Comparison of ENCODE assay signal across 9 cellular contexts in the genomic region with DNA sequence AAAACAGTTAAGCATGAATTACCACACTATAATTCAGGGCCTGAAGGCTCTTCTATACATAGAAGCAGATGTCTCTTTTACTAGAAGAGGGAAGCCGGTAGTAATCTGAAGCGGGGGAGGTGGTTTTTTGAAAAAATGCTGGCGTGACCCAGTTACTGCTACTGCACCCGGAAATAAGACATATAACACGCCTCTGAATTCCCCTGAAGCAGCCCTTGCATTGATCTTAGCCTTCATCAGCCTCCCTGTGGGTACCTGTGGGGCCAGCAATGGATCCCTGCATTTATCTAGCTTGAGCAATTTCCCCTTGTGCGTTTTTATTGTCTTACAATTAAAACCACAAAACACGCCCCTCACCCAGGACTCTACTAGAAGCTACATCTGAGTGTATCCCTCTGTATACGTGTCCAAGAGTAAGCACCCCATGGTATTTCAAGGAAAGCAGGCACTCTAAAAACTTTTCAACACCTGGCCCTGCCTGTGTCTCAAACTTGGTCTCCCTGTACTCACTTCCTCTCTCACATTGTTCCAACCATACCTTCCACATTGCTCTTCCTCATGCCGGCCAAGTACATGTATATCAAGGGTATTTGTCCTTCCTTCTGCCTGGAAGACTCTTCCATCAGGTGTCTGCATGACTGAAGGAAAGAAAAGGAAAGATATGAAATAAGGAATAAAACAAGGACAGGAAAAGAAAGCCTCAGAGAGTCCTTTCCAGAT.
DNase-seq lines count a peak whose midpoint lies in the region; ATAC-seq and TF ChIP-seq lines count a peak whose summit lies in the region.
"Had no signal": no experiment of that assay in that cellular context is flagged by ENCODE, and none has a peak within 500 bp of the region (broad histone marks: within the 10 kb centered on the region; RNA-seq: fewer than 3 reads in every experiment).

No MANE protein-coding gene starts in this region.

- peak overlapping the region; percentile 87 for H3K27ac Mint-ChIP-seq in Calu3 (ENCODE audit: unreplicated experiment)
- H3K27ac Mint-ChIP-seq in WTC11 = no peak overlapping the region

- H3K27me3 Mint-ChIP-seq in Calu3 (ENCODE audit: unreplicated experiment) (no peaks in the 10 kb centered on the region), WTC11 (ENCODE audit: low read depth) (no peaks in the 10 kb centered on the region; the same call in 1 of the 2 replicates)

- DNase-seq in Calu3 (peak; percentile 53), NCI-H2227 treated with DMSO at 0.1 percent for 48 hours (lab: John Stamatoyannopoulos, UW) (peak; percentile 12), renal cortical epithelial cell (ENCODE audit: low read depth) (peak; percentile 54), NCI-H446 (lab: John Stamatoyannopoulos, UW) (no peak), HCEC 1CT (no peak), WTC11 (ENCODE audit: low spot score) (no peak), Right ventricle myocardium superior (no peak)
- peak; percentile 25 for DNase-seq in activated T-cell treated with anti-CD3 and anti-CD28 coated beads, Interleukin-2, amount 50 U/mL, for 1 hour
- DNase-seq: BE2C had no signal

- no TSS peak for BruUV-seq in Calu3 (replicated peaks; lab: Mats Ljungman, UMichigan)

- no peaks in the 10 kb centered on the region for H3K36me3 Mint-ChIP-seq in Calu3 (ENCODE audit: insufficient read depth, unreplicated experiment)
- H3K36me3 Mint-ChIP-seq in WTC11 = peaks cover 9% of the 10 kb centered on the region; the same call in 1 of the 2 replicates

- CTCF ChIA-PET in Calu3 (lab: Charles Lee) = no interaction called here
- CTCF ChIA-PET in WTC11 (lab: Charles Lee) = no interaction called here

- H3K4me1 Mint-ChIP-seq in Calu3 (ENCODE audit: low read depth, unreplicated experiment) (peaks cover 14% of the 10 kb centered on the region), WTC11 (no peaks in the 10 kb centered on the region)

- TF ChIP-seq CTCF in Calu3 (IDR thresholded peaks at IDR 0.05; ENCODE audit: unreplicated experiment) = no peak
- no peak for TF ChIP-seq CTCF in WTC11 (IDR thresholded peaks at IDR 0.05)

- ATAC-seq in WTC11 (no peak), Right ventricle myocardium superior (ENCODE audit: poor library complexity) (no peak)

- intact Hi-C loops in Calu3 (cut with micrococcal nuclease; ENCODE audit: unreplicated experiment) (no loop called here), Right ventricle myocardium superior (cut with DNase I) (no loop called here)

- H3K9me3 Mint-ChIP-seq in Calu3 (ENCODE audit: low read depth, unreplicated experiment) (peaks cover 3% of the 10 kb centered on the region), WTC11 (peaks cover 14% of the 10 kb centered on the region)

- POLR2A ChIA-PET in WTC11 (lab: Charles Lee) = interaction anchor here (0.6 kb wide), 1 partner anchor 14 kb away, joined by 3 read pairs; no protein-coding TSS in a partner anchor

- H3K4me3 Mint-ChIP-seq in Calu3 (ENCODE audit: low read depth, unreplicated experiment) (no peak overlapping the region), WTC11 (no peak overlapping the region)

TF ChIP-seq in WTC11, 78 proteins besides CTCF, POLR2A, EP300 and RAD21:
- TF ChIP-seq, protein P1, sequence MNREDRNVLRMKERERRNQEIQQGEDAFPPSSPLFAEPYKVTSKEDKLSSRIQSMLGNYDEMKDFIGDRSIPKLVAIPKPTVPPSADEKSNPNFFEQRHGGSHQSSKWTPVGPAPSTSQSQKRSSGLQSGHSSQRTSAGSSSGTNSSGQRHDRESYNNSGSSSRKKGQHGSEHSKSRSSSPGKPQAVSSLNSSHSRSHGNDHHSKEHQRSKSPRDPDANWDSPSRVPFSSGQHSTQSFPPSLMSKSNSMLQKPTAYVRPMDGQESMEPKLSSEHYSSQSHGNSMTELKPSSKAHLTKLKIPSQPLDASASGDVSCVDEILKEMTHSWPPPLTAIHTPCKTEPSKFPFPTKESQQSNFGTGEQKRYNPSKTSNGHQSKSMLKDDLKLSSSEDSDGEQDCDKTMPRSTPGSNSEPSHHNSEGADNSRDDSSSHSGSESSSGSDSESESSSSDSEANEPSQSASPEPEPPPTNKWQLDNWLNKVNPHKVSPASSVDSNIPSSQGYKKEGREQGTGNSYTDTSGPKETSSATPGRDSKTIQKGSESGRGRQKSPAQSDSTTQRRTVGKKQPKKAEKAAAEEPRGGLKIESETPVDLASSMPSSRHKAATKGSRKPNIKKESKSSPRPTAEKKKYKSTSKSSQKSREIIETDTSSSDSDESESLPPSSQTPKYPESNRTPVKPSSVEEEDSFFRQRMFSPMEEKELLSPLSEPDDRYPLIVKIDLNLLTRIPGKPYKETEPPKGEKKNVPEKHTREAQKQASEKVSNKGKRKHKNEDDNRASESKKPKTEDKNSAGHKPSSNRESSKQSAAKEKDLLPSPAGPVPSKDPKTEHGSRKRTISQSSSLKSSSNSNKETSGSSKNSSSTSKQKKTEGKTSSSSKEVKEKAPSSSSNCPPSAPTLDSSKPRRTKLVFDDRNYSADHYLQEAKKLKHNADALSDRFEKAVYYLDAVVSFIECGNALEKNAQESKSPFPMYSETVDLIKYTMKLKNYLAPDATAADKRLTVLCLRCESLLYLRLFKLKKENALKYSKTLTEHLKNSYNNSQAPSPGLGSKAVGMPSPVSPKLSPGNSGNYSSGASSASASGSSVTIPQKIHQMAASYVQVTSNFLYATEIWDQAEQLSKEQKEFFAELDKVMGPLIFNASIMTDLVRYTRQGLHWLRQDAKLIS (CRISPR knock-in tag; IDR thresholded peaks at IDR 0.05; ENCODE audit: borderline replicate concordance) = no peak
- TF ChIP-seq, protein P2, sequence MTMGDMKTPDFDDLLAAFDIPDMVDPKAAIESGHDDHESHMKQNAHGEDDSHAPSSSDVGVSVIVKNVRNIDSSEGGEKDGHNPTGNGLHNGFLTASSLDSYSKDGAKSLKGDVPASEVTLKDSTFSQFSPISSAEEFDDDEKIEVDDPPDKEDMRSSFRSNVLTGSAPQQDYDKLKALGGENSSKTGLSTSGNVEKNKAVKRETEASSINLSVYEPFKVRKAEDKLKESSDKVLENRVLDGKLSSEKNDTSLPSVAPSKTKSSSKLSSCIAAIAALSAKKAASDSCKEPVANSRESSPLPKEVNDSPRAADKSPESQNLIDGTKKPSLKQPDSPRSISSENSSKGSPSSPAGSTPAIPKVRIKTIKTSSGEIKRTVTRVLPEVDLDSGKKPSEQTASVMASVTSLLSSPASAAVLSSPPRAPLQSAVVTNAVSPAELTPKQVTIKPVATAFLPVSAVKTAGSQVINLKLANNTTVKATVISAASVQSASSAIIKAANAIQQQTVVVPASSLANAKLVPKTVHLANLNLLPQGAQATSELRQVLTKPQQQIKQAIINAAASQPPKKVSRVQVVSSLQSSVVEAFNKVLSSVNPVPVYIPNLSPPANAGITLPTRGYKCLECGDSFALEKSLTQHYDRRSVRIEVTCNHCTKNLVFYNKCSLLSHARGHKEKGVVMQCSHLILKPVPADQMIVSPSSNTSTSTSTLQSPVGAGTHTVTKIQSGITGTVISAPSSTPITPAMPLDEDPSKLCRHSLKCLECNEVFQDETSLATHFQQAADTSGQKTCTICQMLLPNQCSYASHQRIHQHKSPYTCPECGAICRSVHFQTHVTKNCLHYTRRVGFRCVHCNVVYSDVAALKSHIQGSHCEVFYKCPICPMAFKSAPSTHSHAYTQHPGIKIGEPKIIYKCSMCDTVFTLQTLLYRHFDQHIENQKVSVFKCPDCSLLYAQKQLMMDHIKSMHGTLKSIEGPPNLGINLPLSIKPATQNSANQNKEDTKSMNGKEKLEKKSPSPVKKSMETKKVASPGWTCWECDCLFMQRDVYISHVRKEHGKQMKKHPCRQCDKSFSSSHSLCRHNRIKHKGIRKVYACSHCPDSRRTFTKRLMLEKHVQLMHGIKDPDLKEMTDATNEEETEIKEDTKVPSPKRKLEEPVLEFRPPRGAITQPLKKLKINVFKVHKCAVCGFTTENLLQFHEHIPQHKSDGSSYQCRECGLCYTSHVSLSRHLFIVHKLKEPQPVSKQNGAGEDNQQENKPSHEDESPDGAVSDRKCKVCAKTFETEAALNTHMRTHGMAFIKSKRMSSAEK (CRISPR knock-in tag; IDR thresholded peaks at IDR 0.05; ENCODE audit: borderline replicate concordance) = no peak
- TF ChIP-seq, protein P3, sequence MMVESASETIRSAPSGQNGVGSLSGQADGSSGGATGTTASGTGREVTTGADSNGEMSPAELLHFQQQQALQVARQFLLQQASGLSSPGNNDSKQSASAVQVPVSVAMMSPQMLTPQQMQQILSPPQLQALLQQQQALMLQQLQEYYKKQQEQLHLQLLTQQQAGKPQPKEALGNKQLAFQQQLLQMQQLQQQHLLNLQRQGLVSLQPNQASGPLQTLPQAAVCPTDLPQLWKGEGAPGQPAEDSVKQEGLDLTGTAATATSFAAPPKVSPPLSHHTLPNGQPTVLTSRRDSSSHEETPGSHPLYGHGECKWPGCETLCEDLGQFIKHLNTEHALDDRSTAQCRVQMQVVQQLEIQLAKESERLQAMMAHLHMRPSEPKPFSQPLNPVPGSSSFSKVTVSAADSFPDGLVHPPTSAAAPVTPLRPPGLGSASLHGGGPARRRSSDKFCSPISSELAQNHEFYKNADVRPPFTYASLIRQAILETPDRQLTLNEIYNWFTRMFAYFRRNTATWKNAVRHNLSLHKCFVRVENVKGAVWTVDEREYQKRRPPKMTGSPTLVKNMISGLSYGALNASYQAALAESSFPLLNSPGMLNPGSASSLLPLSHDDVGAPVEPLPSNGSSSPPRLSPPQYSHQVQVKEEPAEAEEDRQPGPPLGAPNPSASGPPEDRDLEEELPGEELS (CRISPR knock-in tag; IDR thresholded peaks at IDR 0.05) = no peak
- TF ChIP-seq ELF4 (CRISPR knock-in tag; IDR thresholded peaks at IDR 0.05; ENCODE audit: low read depth) (no peak), SMAD3 (CRISPR knock-in tag; IDR thresholded peaks at IDR 0.05; ENCODE audit: borderline replicate concordance) (no peak), ZNF121 (CRISPR knock-in tag; IDR thresholded peaks at IDR 0.05) (no peak)
- TF ChIP-seq, protein P4, sequence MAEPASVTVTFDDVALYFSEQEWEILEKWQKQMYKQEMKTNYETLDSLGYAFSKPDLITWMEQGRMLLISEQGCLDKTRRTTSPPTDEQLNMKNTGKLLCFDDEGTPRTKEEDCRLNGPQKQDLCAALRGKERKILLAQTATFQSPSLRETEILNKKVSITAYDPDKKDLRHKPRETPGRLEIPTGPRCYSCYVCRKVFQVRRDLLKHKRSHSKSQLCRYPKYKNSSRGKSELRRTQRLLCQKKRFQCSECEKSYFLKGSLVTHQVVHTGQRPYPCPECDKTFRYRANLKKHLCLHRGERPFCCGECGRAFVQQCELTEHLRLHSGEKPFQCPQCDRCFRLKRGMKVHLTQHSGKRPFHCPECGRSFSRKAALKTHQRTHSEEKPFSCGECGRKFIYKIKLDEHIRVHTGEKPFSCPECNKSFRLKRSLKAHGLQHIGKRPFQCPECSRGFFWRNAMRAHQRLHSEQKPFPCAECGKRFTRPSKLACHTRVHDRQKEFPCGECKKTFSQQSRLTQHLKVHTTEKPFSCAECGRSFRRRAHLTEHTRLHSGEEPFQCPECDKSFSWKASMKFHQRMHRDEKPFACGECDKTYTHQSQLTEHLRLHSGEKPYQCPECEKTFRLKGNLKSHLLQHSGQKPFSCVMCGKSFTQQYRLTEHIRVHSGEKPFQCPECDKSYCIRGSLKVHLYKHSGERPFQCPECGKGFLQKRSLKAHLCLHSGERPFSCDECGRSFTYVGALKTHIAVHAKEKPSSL (CRISPR knock-in tag; conservative IDR thresholded peaks at IDR 0.05) = no peak

Comparison
In these comparisons a context has a peak if more than half of its experiments do, and no peak if none do; other contexts are left out.
1. DNase-seq: peak in Calu3 (single experiment), NCI-H2227 treated with DMSO at 0.1 percent for 48 hours (single experiment), activated T-cell treated with anti-CD3 and anti-CD28 coated beads, Interleukin-2, amount 50 U/mL, for 1 hour (single experiment) and renal cortical epithelial cell (single experiment); none in NCI-H446 (0 of 2), HCEC 1CT (single experiment), WTC11 (single experiment) and Right ventricle myocardium superior (single experiment).